ENCODE assay signal across 20 cellular contexts in the genomic region with DNA sequence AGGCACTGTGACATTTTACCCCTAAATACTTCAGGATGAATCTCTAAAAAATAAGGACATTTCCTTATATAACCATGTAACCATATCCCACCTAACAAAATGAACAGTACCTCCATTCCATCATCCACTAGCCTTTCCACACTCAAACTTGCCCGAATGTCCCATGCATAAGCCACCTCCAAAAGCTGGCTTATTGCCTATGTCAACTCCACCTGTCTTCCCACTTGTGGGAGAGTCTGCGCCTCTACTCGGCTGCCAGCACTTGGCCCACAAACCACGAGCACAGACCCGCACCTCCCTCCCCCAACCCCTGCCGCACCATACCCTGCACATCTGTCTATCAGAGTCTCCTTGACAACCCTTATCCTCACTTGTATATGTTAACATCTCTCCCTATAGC.
"Had no signal": no experiment of that assay in that cellular context is flagged by ENCODE, and none has a peak within 500 bp of the region (broad histone marks: within the 10 kb centered on the region; RNA-seq: fewer than 3 reads in every experiment).

No MANE protein-coding gene starts in this region.

- H3K27me3 Mint-ChIP-seq: activated CD8-positive, alpha-beta T cell treated with anti-CD3 and anti-CD28 coated beads for 36 hours; activated naive CD8-positive, alpha-beta T cell treated with anti-CD3 and anti-CD28 coated beads, Interleukin-2, amount 10 ng/mL, durations not matched to agents 7 days and 5 days had no signal

- H3K4me3 Mint-ChIP-seq: activated CD8-positive, alpha-beta T cell treated with anti-CD3 and anti-CD28 coated beads for 36 hours; activated naive CD8-positive, alpha-beta T cell treated with anti-CD3 and anti-CD28 coated beads, Interleukin-2, amount 10 ng/mL, durations not matched to agents 7 days and 5 days; T-helper 1 cell treated with Interleukin-12 subunit alpha and Interleukin-12 subunit beta and Interleukin-4 antibody, amounts not matched to agents 30 μg/mL and 1 μg/mL, for 36 hours had no signal

- H3K36me3 ChIP-seq: adrenal gland, breast epithelium had no signal

- H3K4me1 Mint-ChIP-seq: activated naive CD8-positive, alpha-beta T cell treated with anti-CD3 and anti-CD28 coated beads, Interleukin-2, amount 10 ng/mL, durations not matched to agents 7 days and 5 days had no signal

- H3K9me3 ChIP-seq: adrenal gland, breast epithelium had no signal

- DNase-seq: activated CD4-positive, alpha-beta T cell treated with anti-CD3 and anti-CD28 coated beads for 4 hours; activated CD8-positive, alpha-beta memory T cell treated with anti-CD3 and anti-CD28 coated beads, Interleukin-2, amount 50 U/mL, for 4 hours; activated CD8-positive, alpha-beta T cell treated with anti-CD3 and anti-CD28 coated beads for 36 hours; activated naive CD4-positive, alpha-beta T cell treated with anti-CD3 and anti-CD28 coated beads, Interleukin-2, amount 50 U/mL, for 16 hours; activated naive CD8-positive, alpha-beta T cell treated with anti-CD3 and anti-CD28 coated beads, Interleukin-2, amount 10 ng/mL, durations not matched to agents 7 days and 5 days; adrenal gland; anterior cingulate cortex; central memory CD4-positive, alpha-beta T cell; IMR-90; KG1; NCI-H1048; NCI-H146; NCI-H2029; NCI-H2227 treated with DMSO at 0.1 percent for 48 hours; NCI-H69; RPMI8226; SHP77 had no signal

- H3K9me3 Mint-ChIP-seq: activated CD8-positive, alpha-beta T cell treated with anti-CD3 and anti-CD28 coated beads for 36 hours; activated naive CD8-positive, alpha-beta T cell treated with anti-CD3 and anti-CD28 coated beads, Interleukin-2, amount 10 ng/mL, durations not matched to agents 7 days and 5 days; T-helper 1 cell treated with Interleukin-12 subunit alpha and Interleukin-12 subunit beta and Interleukin-4 antibody, amounts not matched to agents 30 μg/mL and 1 μg/mL, for 36 hours had no signal

- H3K4me1 ChIP-seq: adrenal gland, breast epithelium had no signal

- H3K27me3 ChIP-seq: adrenal gland, breast epithelium had no signal

- ATAC-seq: activated CD4-positive, CD25-positive, alpha-beta regulatory T cell treated with anti-CD3 and anti-CD28 coated beads, Interleukin-2, amount 50 U/mL, for 24 hours; activated CD8-positive, alpha-beta T cell treated with anti-CD3 and anti-CD28 coated beads for 36 hours had no signal

- H3K27ac ChIP-seq: adrenal gland, breast epithelium had no signal

- H3K27ac Mint-ChIP-seq: activated CD8-positive, alpha-beta T cell treated with anti-CD3 and anti-CD28 coated beads for 36 hours; activated naive CD8-positive, alpha-beta T cell treated with anti-CD3 and anti-CD28 coated beads, Interleukin-2, amount 10 ng/mL, durations not matched to agents 7 days and 5 days; T-helper 1 cell treated with Interleukin-12 subunit alpha and Interleukin-12 subunit beta and Interleukin-4 antibody, amounts not matched to agents 30 μg/mL and 1 μg/mL, for 36 hours had no signal

- H3K36me3 Mint-ChIP-seq: activated naive CD8-positive, alpha-beta T cell treated with anti-CD3 and anti-CD28 coated beads, Interleukin-2, amount 10 ng/mL, durations not matched to agents 7 days and 5 days had no signal

- H3K4me3 ChIP-seq: adrenal gland, breast epithelium had no signal
